Comparison of ENCODE assay signal across 10 cellular contexts in genomic region chr15:92896543-92896942, GRCh38. TPM values are rescaled to one million over a fixed set of nuclear protein-coding genes. Genes with fewer than 3 reads are reported as not detected.
DNase-seq lines count a peak whose midpoint lies in the region; ATAC-seq, FAIRE-seq and TF ChIP-seq lines count a peak whose summit lies in the region.
"Had no signal": no experiment of that assay in that cellular context is flagged by ENCODE, and none has a peak within 500 bp of the region (broad histone marks: within the 10 kb centered on the region; RNA-seq: fewer than 3 reads in every experiment).

No MANE protein-coding gene starts in this region.

- no peak for TF ChIP-seq EP300 in gastroesophageal sphincter (IDR thresholded peaks at IDR 0.05)

- H3K4me1 ChIP-seq in gastroesophageal sphincter (peaks cover 3 to 79% (median 12%) of the 10 kb centered on the region in 3 donors), spleen (peaks cover 31 to 89% (median 81%) of the 10 kb centered on the region in 6 donors)

- no peak for TF ChIP-seq POLR2A in gastroesophageal sphincter (IDR thresholded peaks at IDR 0.05)
- TF ChIP-seq POLR2A in spleen (IDR thresholded peaks at IDR 0.05) = no peak

- intact Hi-C loops in activated CD4-positive, alpha-beta T cell treated with anti-CD3 and anti-CD28 coated beads for 36 hours (cut with DNase I, micrococcal nuclease) = no loop called here
- intact Hi-C loops in spleen (cut with DNase I; ENCODE audit: low total_unique reads) = no loop called here

- H3K4me3 Mint-ChIP-seq in activated CD4-positive, alpha-beta T cell treated with anti-CD3 and anti-CD28 coated beads for 36 hours = peak overlapping the region; percentile 38
- peak overlapping the region; percentile 26 for H3K4me3 Mint-ChIP-seq in activated CD8-positive, alpha-beta T cell treated with anti-CD3 and anti-CD28 coated beads, Interleukin-2, amount 10 ng/mL, durations not matched to agents 7 days and 5 days

- H3K36me3 ChIP-seq in gastroesophageal sphincter = peaks cover 7 to 55% of the 10 kb centered on the region in 2 donors
- H3K36me3 ChIP-seq in spleen = peaks cover 2 to 79% (median 54%) of the 10 kb centered on the region in 6 donors

- H3K27me3 ChIP-seq in gastroesophageal sphincter = no peaks in the 10 kb centered on the region
- no peaks in the 10 kb centered on the region for H3K27me3 ChIP-seq in spleen (replicated peaks in 1 of 7)

- no peak for ATAC-seq in activated CD4-positive, alpha-beta T cell treated with anti-CD3 and anti-CD28 coated beads for 36 hours
- no peak for ATAC-seq in activated CD8-positive, alpha-beta T cell treated with anti-CD3 and anti-CD28 coated beads, Interleukin-2, amount 10 ng/mL, durations not matched to agents 7 days and 5 days
- ATAC-seq in gastroesophageal sphincter (no peak), GM21360 (IDR thresholded peaks at IDR 0.05; ENCODE audit: unreplicated experiment) (no peak), HG02571 (IDR thresholded peaks at IDR 0.05; ENCODE audit: unreplicated experiment) (no peak)
- ATAC-seq: mucosa of descending colon had no signal

- H3K27ac ChIP-seq in gastroesophageal sphincter (peak overlapping the region; percentile 22 to 56 (median 49)), spleen (peak overlapping the region in 7 of 8 donors; percentile 0 to 55 (median 23))

- H3K4me1 Mint-ChIP-seq in activated CD4-positive, alpha-beta T cell treated with anti-CD3 and anti-CD28 coated beads for 36 hours = peaks cover 68% of the 10 kb centered on the region
- peaks cover 69% of the 10 kb centered on the region for H3K4me1 Mint-ChIP-seq in activated CD8-positive, alpha-beta T cell treated with anti-CD3 and anti-CD28 coated beads, Interleukin-2, amount 10 ng/mL, durations not matched to agents 7 days and 5 days (ENCODE audit: low read depth)

- H3K9me3 ChIP-seq in gastroesophageal sphincter = no peaks in the 10 kb centered on the region
- H3K9me3 ChIP-seq in spleen = no peaks in the 10 kb centered on the region
- H3K9me3 ChIP-seq: mucosa of descending colon had no signal

- H3K27ac Mint-ChIP-seq in activated CD4-positive, alpha-beta T cell treated with anti-CD3 and anti-CD28 coated beads for 36 hours = peak overlapping the region; percentile 75
- peak overlapping the region; percentile 45 for H3K27ac Mint-ChIP-seq in activated CD8-positive, alpha-beta T cell treated with anti-CD3 and anti-CD28 coated beads, Interleukin-2, amount 10 ng/mL, durations not matched to agents 7 days and 5 days

- FAIRE-seq in HTR-8/SVneo (lab: Jason Lieb, UNC) = no peak

- POLR2A ChIA-PET in activated CD4-positive, alpha-beta T cell treated with anti-CD3 and anti-CD28 coated beads for 36 hours (lab: Charles Lee) = interaction anchor here (0.6 kb wide), 1 partner anchor 64 kb away, joined by 4 read pairs; no protein-coding TSS in a partner anchor
- POLR2A ChIA-PET in activated CD8-positive, alpha-beta T cell treated with anti-CD3 and anti-CD28 coated beads, Interleukin-2, amount 10 ng/mL, durations not matched to agents 7 days and 5 days (lab: Charles Lee) = interaction anchor here (0.6 to 4.7 kb wide), 4 partner anchors 13 to 107 kb away, joined by 3 to 65 read pairs (median 16); no protein-coding TSS in a partner anchor

- no peak for TF ChIP-seq CTCF in gastroesophageal sphincter (IDR thresholded peaks at IDR 0.05)
- TF ChIP-seq CTCF in spleen (IDR thresholded peaks at IDR 0.05 in 8 of 11, conservative IDR thresholded peaks at IDR 0.05 in 3 of 11) = no peak

- peaks cover 86% of the 10 kb centered on the region for H3K36me3 Mint-ChIP-seq in activated CD4-positive, alpha-beta T cell treated with anti-CD3 and anti-CD28 coated beads for 36 hours (ENCODE audit: low read depth)
- H3K36me3 Mint-ChIP-seq in activated CD8-positive, alpha-beta T cell treated with anti-CD3 and anti-CD28 coated beads, Interleukin-2, amount 10 ng/mL, durations not matched to agents 7 days and 5 days (ENCODE audit: low read depth) = peaks cover 91% of the 10 kb centered on the region

- H3K27me3 Mint-ChIP-seq in activated CD4-positive, alpha-beta T cell treated with anti-CD3 and anti-CD28 coated beads for 36 hours = no peaks in the 10 kb centered on the region
- H3K27me3 Mint-ChIP-seq in activated CD8-positive, alpha-beta T cell treated with anti-CD3 and anti-CD28 coated beads, Interleukin-2, amount 10 ng/mL, durations not matched to agents 7 days and 5 days (ENCODE audit: low read depth) = no peaks in the 10 kb centered on the region

- CTCF ChIA-PET in activated CD4-positive, alpha-beta T cell treated with anti-CD3 and anti-CD28 coated beads for 36 hours (lab: Charles Lee) = interaction anchor here (0.8 to 5.9 kb wide), 7 partner anchors 12 to 93 kb away, joined by 3 to 49 read pairs (median 4); no protein-coding TSS in a partner anchor
- CTCF ChIA-PET in activated CD8-positive, alpha-beta T cell treated with anti-CD3 and anti-CD28 coated beads, Interleukin-2, amount 10 ng/mL, durations not matched to agents 7 days and 5 days (lab: Charles Lee) = interaction anchor here (0.9 to 4.6 kb wide), 3 partner anchors 18 to 85 kb away, joined by 3 to 24 read pairs (median 4); no protein-coding TSS in a partner anchor

- DNase-seq in activated CD4-positive, alpha-beta T cell treated with anti-CD3 and anti-CD28 coated beads for 36 hours = no peak
- no peak for DNase-seq in activated CD4-positive, alpha-beta T cell treated with anti-CD3 and anti-CD28 coated beads for 1 hour
- DNase-seq in activated CD8-positive, alpha-beta T cell treated with anti-CD3 and anti-CD28 coated beads, Interleukin-2, amount 10 ng/mL, durations not matched to agents 7 days and 5 days = no peak
- DNase-seq in spleen (no peak), HTR-8/SVneo (ENCODE audit: insufficient read length, low spot score) (no peak)
- DNase-seq: mucosa of descending colon, SHP77 treated with DMSO at 0.1 percent for 48 hours had no signal

- H3K9me3 Mint-ChIP-seq in activated CD4-positive, alpha-beta T cell treated with anti-CD3 and anti-CD28 coated beads for 36 hours (ENCODE audit: low read depth) = peaks cover 12% of the 10 kb centered on the region
- peaks cover 12% of the 10 kb centered on the region for H3K9me3 Mint-ChIP-seq in activated CD8-positive, alpha-beta T cell treated with anti-CD3 and anti-CD28 coated beads, Interleukin-2, amount 10 ng/mL, durations not matched to agents 7 days and 5 days (ENCODE audit: insufficient read depth)

- H3K4me3 ChIP-seq in gastroesophageal sphincter = no peak overlapping the region
- H3K4me3 ChIP-seq in spleen = no peak overlapping the region
- H3K4me3 ChIP-seq: mucosa of descending colon had no signal

RNA-seq across cellular contexts. Expression of gene CHD2, which starts 3.6 kb away (rescaled TPM):
- 100 to 1,000 TPM; 118 to 149 TPM for total RNA-seq in activated CD4-positive, alpha-beta T cell treated with anti-CD3 and anti-CD28 coated beads for 36 hours
- 100 to 1,000 TPM; 137 to 144 TPM for total RNA-seq in activated CD8-positive, alpha-beta T cell treated with anti-CD3 and anti-CD28 coated beads, Interleukin-2, amount 10 ng/mL, durations not matched to agents 7 days and 5 days
- total RNA-seq in gastroesophageal sphincter (100 to 1,000 TPM in 2 of 4 donors, 10 to 100 TPM in 2; 41.9 to 144 (median 81.8) TPM), spleen (100 to 1,000 TPM; 160 to 232 (median 204) TPM)
- 10 to 100 TPM; 37.3 to 44.0 (median 43.2) TPM for polyA plus RNA-seq in spleen
